ENCODE assay signal across 8 cellular contexts in the genomic region with DNA sequence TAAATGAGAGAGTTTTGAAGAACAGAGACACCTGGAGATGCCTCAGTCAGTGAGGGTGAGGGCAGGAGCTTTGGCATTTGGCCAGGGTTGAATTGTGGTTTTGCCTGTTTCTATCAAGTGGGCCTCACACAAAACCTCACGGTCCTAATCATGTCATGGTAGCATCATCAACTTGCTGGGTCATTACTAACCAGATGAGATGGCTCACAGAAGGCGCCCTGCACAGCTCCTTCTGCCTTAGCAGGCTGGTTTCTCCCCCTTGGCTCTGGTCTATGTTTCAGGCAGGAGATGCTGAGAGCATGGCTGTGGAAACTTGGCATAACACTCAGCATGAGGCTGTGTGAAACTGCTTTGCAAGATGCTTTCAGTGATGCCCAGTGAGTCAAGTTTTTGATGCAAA.
DNase-seq lines count a peak whose midpoint lies in the region; ATAC-seq, FAIRE-seq and TF ChIP-seq lines count a peak whose summit lies in the region.

No MANE protein-coding gene starts in this region.

- intact Hi-C loops in activated T-helper 2 cell treated with anti-CD3 and anti-CD28 coated beads, Interferon-gamma antibody, Interleukin-2, Interleukin-4, amounts not matched to agents 10 μg/mL and 5 μg/mL and 100 μg/mL, durations not matched to agents 14 hours and 24 hours and 36 hours (cut with micrococcal nuclease) = no loop called here

- H3K9me3 Mint-ChIP-seq in WTC11 (peaks cover 6% of the 10 kb centered on the region; the same call in 1 of the 2 replicates), nephron (no peaks in the 10 kb centered on the region)
- H3K9me3 Mint-ChIP-seq in activated T-helper 2 cell treated with anti-CD3 and anti-CD28 coated beads, Interferon-gamma antibody, Interleukin-2, Interleukin-4, amounts not matched to agents 10 μg/mL and 5 μg/mL and 100 μg/mL, durations not matched to agents 14 hours and 24 hours and 36 hours = no peaks in the 10 kb centered on the region

- DNase-seq in Daoy (ENCODE audit: low read depth) (peak; percentile 58), HS-5 (ENCODE audit: low read depth) (peak; percentile 5), WTC11 (ENCODE audit: low spot score) (no peak), GM12892 (ENCODE audit: insufficient read length) (no peak)
- no peak for DNase-seq in activated T-helper 2 cell treated with anti-CD3 and anti-CD28 coated beads, Interferon-gamma antibody, Interleukin-2, Interleukin-4, amounts not matched to agents 10 μg/mL and 5 μg/mL and 100 μg/mL, durations not matched to agents 14 hours and 24 hours and 36 hours (ENCODE audit: low spot score)
- DNase-seq in activated CD4-positive, CD25-positive, alpha-beta regulatory T cell treated with anti-CD3 and anti-CD28 coated beads, Interleukin-2, amount 50 U/mL, for 72 hours = no peak

- POLR2A ChIA-PET in WTC11 (lab: Charles Lee) = interaction anchor here (0.6 kb wide), 1 partner anchor 66 kb away, joined by 3 read pairs; no protein-coding TSS in a partner anchor

- no peak for FAIRE-seq in GM12892 (lab: Jason Lieb, UNC)

- H3K27me3 Mint-ChIP-seq in WTC11 (ENCODE audit: low read depth) (no peaks in the 10 kb centered on the region), nephron (ENCODE audit: low read depth) (no peaks in the 10 kb centered on the region)
- no peaks in the 10 kb centered on the region for H3K27me3 Mint-ChIP-seq in activated T-helper 2 cell treated with anti-CD3 and anti-CD28 coated beads, Interferon-gamma antibody, Interleukin-2, Interleukin-4, amounts not matched to agents 10 μg/mL and 5 μg/mL and 100 μg/mL, durations not matched to agents 14 hours and 24 hours and 36 hours (ENCODE audit: low read depth)

- TF ChIP-seq CTCF in WTC11 (IDR thresholded peaks at IDR 0.05) (no peak), nephron (IDR thresholded peaks at IDR 0.05; ENCODE audit: unreplicated experiment in 3 of 3) (no peak)

- no peaks in the 10 kb centered on the region for H3K36me3 Mint-ChIP-seq in WTC11
- peaks cover 20% of the 10 kb centered on the region for H3K36me3 Mint-ChIP-seq in nephron (ENCODE audit: low read depth)
- no peaks in the 10 kb centered on the region for H3K36me3 Mint-ChIP-seq in activated T-helper 2 cell treated with anti-CD3 and anti-CD28 coated beads, Interferon-gamma antibody, Interleukin-2, Interleukin-4, amounts not matched to agents 10 μg/mL and 5 μg/mL and 100 μg/mL, durations not matched to agents 14 hours and 24 hours and 36 hours (ENCODE audit: low read depth)

- CTCF ChIA-PET in WTC11 (lab: Charles Lee) = no interaction called here

- peaks cover 36% of the 10 kb centered on the region for H3K4me1 Mint-ChIP-seq in WTC11
- H3K4me1 Mint-ChIP-seq in nephron = peaks cover 33% of the 10 kb centered on the region
- H3K4me1 Mint-ChIP-seq in activated T-helper 2 cell treated with anti-CD3 and anti-CD28 coated beads, Interferon-gamma antibody, Interleukin-2, Interleukin-4, amounts not matched to agents 10 μg/mL and 5 μg/mL and 100 μg/mL, durations not matched to agents 14 hours and 24 hours and 36 hours (ENCODE audit: low read depth) = peaks cover 8% of the 10 kb centered on the region

- ATAC-seq in GM19468 (IDR thresholded peaks at IDR 0.05; ENCODE audit: extremely low read depth, unreplicated experiment) = peak; percentile 65
- ATAC-seq in WTC11 = peak; percentile 28; the same call in 1 of the 2 replicates

- no peak overlapping the region for H3K4me3 Mint-ChIP-seq in WTC11
- no peak overlapping the region for H3K4me3 Mint-ChIP-seq in nephron
- no peak overlapping the region for H3K4me3 Mint-ChIP-seq in activated T-helper 2 cell treated with anti-CD3 and anti-CD28 coated beads, Interferon-gamma antibody, Interleukin-2, Interleukin-4, amounts not matched to agents 10 μg/mL and 5 μg/mL and 100 μg/mL, durations not matched to agents 14 hours and 24 hours and 36 hours (ENCODE audit: low read depth)

- H3K27ac Mint-ChIP-seq in WTC11 = peak overlapping the region; percentile 82; the same call in 1 of the 2 replicates
- peak overlapping the region in 2 of 3 experiments; percentile 32 to 75 for H3K27ac Mint-ChIP-seq in nephron
- H3K27ac Mint-ChIP-seq in activated T-helper 2 cell treated with anti-CD3 and anti-CD28 coated beads, Interferon-gamma antibody, Interleukin-2, Interleukin-4, amounts not matched to agents 10 μg/mL and 5 μg/mL and 100 μg/mL, durations not matched to agents 14 hours and 24 hours and 36 hours = no peak overlapping the region

- no peak for TF ChIP-seq POLR2A in GM12892 (IDR thresholded peaks at IDR 0.05; ENCODE audit: low read depth, low read length)

TF ChIP-seq in WTC11, 78 proteins besides CTCF, POLR2A, EP300 and RAD21:
- no peak for TF ChIP-seq ZNF138 (CRISPR knock-in tag; conservative IDR thresholded peaks at IDR 0.05)
- TF ChIP-seq TEAD4 (CRISPR knock-in tag; IDR thresholded peaks at IDR 0.05) = no peak
- no peak for TF ChIP-seq FOXJ3 (CRISPR knock-in tag; IDR thresholded peaks at IDR 0.05; ENCODE audit: borderline replicate concordance)
- no peak for TF ChIP-seq GRHL2 (CRISPR knock-in tag; IDR thresholded peaks at IDR 0.05; ENCODE audit: insufficient replicate concordance, severe bottlenecking)
- TF ChIP-seq, protein P1, sequence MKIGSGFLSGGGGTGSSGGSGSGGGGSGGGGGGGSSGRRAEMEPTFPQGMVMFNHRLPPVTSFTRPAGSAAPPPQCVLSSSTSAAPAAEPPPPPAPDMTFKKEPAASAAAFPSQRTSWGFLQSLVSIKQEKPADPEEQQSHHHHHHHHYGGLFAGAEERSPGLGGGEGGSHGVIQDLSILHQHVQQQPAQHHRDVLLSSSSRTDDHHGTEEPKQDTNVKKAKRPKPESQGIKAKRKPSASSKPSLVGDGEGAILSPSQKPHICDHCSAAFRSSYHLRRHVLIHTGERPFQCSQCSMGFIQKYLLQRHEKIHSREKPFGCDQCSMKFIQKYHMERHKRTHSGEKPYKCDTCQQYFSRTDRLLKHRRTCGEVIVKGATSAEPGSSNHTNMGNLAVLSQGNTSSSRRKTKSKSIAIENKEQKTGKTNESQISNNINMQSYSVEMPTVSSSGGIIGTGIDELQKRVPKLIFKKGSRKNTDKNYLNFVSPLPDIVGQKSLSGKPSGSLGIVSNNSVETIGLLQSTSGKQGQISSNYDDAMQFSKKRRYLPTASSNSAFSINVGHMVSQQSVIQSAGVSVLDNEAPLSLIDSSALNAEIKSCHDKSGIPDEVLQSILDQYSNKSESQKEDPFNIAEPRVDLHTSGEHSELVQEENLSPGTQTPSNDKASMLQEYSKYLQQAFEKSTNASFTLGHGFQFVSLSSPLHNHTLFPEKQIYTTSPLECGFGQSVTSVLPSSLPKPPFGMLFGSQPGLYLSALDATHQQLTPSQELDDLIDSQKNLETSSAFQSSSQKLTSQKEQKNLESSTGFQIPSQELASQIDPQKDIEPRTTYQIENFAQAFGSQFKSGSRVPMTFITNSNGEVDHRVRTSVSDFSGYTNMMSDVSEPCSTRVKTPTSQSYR (CRISPR knock-in tag; IDR thresholded peaks at IDR 0.05) = no peak
- TF ChIP-seq FOXK1 (CRISPR knock-in tag; IDR thresholded peaks at IDR 0.05) = no peak
- TF ChIP-seq, protein P2, sequence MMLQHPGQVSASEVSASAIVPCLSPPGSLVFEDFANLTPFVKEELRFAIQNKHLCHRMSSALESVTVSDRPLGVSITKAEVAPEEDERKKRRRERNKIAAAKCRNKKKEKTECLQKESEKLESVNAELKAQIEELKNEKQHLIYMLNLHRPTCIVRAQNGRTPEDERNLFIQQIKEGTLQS (CRISPR knock-in tag; conservative IDR thresholded peaks at IDR 0.05) = no peak
- TF ChIP-seq ZNF416 (CRISPR knock-in tag; IDR thresholded peaks at IDR 0.05) = no peak
- no peak for TF ChIP-seq JAZF1 (CRISPR knock-in tag; IDR thresholded peaks at IDR 0.05)
TF ChIP-seq in WTC11: peak in this region for 0.

Comparison
In these comparisons a context has a peak if more than half of its experiments do, and no peak if none do; other contexts are left out.
1. DNase-seq: peak in Daoy (single experiment) and HS-5 (single experiment); none in WTC11 (single experiment), activated T-helper 2 cell treated with anti-CD3 and anti-CD28 coated beads, Interferon-gamma antibody, Interleukin-2, Interleukin-4, amounts not matched to agents 10 μg/mL and 5 μg/mL and 100 μg/mL, durations not matched to agents 14 hours and 24 hours and 36 hours (single experiment), activated CD4-positive, CD25-positive, alpha-beta regulatory T cell treated with anti-CD3 and anti-CD28 coated beads, Interleukin-2, amount 50 U/mL, for 72 hours (single experiment) and GM12892 (single experiment).